In genomic region chr1:205693421-205693991, GRCh38 we compare ENCODE assay signal across 21 cellular contexts. TPM values are rescaled to one million over a fixed set of nuclear protein-coding genes. Genes with fewer than 3 reads are reported as not detected.
DNase-seq lines count a peak whose midpoint lies in the region; ATAC-seq and TF ChIP-seq lines count a peak whose summit lies in the region.
"Had no signal": no experiment of that assay in that cellular context is flagged by ENCODE, and none has a peak within 500 bp of the region (broad histone marks: within the 10 kb centered on the region; RNA-seq: fewer than 3 reads in every experiment).

No MANE protein-coding gene starts in this region.

- H3K4me3 ChIP-seq in HAP-1, result no peak overlapping the region
- H3K4me3 ChIP-seq in WERI-Rb-1 (ENCODE audit: low read depth, low read length), result no peak overlapping the region
- no peak overlapping the region for H3K4me3 ChIP-seq in mucosa of descending colon
- H3K4me3 ChIP-seq: dorsolateral prefrontal cortex, SJSA1, skin epidermis, transverse colon had no signal

- H3K36me3 ChIP-seq in HAP-1 (replicated peaks), result no peaks in the 10 kb centered on the region
- no peaks in the 10 kb centered on the region for H3K36me3 ChIP-seq in WERI-Rb-1
- H3K36me3 ChIP-seq in mucosa of descending colon (ENCODE audit: low read depth), result no peaks in the 10 kb centered on the region
- H3K36me3 ChIP-seq: brain microvascular endothelial cell, SJSA1, transverse colon had no signal

- H3K27ac Mint-ChIP-seq in endothelial cell (ENCODE audit: unreplicated experiment), result no peak overlapping the region
- H3K27ac Mint-ChIP-seq: activated CD4-positive, alpha-beta T cell treated with anti-CD3 and anti-CD28 coated beads, Interleukin-2, amount 10 ng/mL, durations not matched to agents 7 days and 5 days; activated naive CD8-positive, alpha-beta T cell; activated T-cell treated with anti-CD3 and anti-CD28 coated beads, Interleukin-2, amount 50 U/mL, for 72 hours; HFFc6 had no signal

- peak; percentile 60 for DNase-seq in CD1c-positive myeloid dendritic cell (ENCODE audit: extremely low spot score)
- peak; percentile 43 to 70 for DNase-seq in HAP-1 (ENCODE audit: low spot score in 2 of 2)
- peak; percentile 92 for DNase-seq in WERI-Rb-1
- DNase-seq in mucosa of descending colon, result no peak
- no peak for DNase-seq in endothelial cell (ENCODE audit: low spot score)
- DNase-seq in DMS79 treated with DMSO at 0.1 percent for 48 hours (lab: John Stamatoyannopoulos, UW), result no peak
- no peak for DNase-seq in A172 (ENCODE audit: low spot score)
- no peak for DNase-seq in stimulated activated naive CD4-positive, alpha-beta T cell (lab: John Stamatoyannopoulos, UW)
- DNase-seq: activated CD4-positive, alpha-beta T cell treated with anti-CD3 and anti-CD28 coated beads, Interleukin-2, amount 10 ng/mL, durations not matched to agents 7 days and 5 days; activated T-cell treated with anti-CD3 and anti-CD28 coated beads, Interleukin-2, amount 50 U/mL, for 72 hours; AML-193; brain microvascular endothelial cell; HFFc6; NCI-H1048; NCI-H2171; transverse colon had no signal

- H3K4me1 ChIP-seq in HAP-1 (peaks cover 8% of the 10 kb centered on the region), mucosa of descending colon (ENCODE audit: low read depth) (no peaks in the 10 kb centered on the region)
- H3K4me1 ChIP-seq: SJSA1, transverse colon had no signal

- ATAC-seq in mucosa of descending colon, result peak; percentile 21

- in situ Hi-C loops in HAP-1 (cut with MboI; ENCODE audit: low sequenced_read_pairs), result no loop called here

- peak overlapping the region; percentile 63 for H3K27ac ChIP-seq in WERI-Rb-1
- H3K27ac ChIP-seq: brain microvascular endothelial cell, SJSA1, skin epidermis, transverse colon had no signal

- H3K9me3 ChIP-seq in HAP-1 (no peaks in the 10 kb centered on the region), WERI-Rb-1 (ENCODE audit: severe bottlenecking) (no peaks in the 10 kb centered on the region), mucosa of descending colon (no peaks in the 10 kb centered on the region)
- H3K9me3 ChIP-seq: SJSA1, transverse colon had no signal

- no peaks in the 10 kb centered on the region for H3K27me3 ChIP-seq in HAP-1 (ENCODE audit: low read depth)
- no peaks in the 10 kb centered on the region for H3K27me3 ChIP-seq in WERI-Rb-1 (ENCODE audit: insufficient read depth, low read depth, severe bottlenecking)
- H3K27me3 ChIP-seq: brain microvascular endothelial cell, dorsolateral prefrontal cortex, transverse colon had no signal

- intact Hi-C loops in mucosa of descending colon (cut with DNase I, micrococcal nuclease), result no loop called here

- TF ChIP-seq CTCF in WERI-Rb-1 (IDR thresholded peaks at IDR 0.05; ENCODE audit: low read depth, low read length) (no peak), mucosa of descending colon (IDR thresholded peaks at IDR 0.05) (no peak), endothelial cell (IDR thresholded peaks at IDR 0.05; ENCODE audit: unreplicated experiment) (no peak)

- H3K4me3 Mint-ChIP-seq in endothelial cell (ENCODE audit: unreplicated experiment), result no peak overlapping the region
- H3K4me3 Mint-ChIP-seq: activated CD4-positive, alpha-beta T cell treated with anti-CD3 and anti-CD28 coated beads, Interleukin-2, amount 10 ng/mL, durations not matched to agents 7 days and 5 days; activated naive CD8-positive, alpha-beta T cell; activated T-cell treated with anti-CD3 and anti-CD28 coated beads, Interleukin-2, amount 50 U/mL, for 72 hours; HFFc6 had no signal

- H3K9me3 Mint-ChIP-seq in endothelial cell (ENCODE audit: unreplicated experiment), result no peaks in the 10 kb centered on the region
- H3K9me3 Mint-ChIP-seq: activated CD4-positive, alpha-beta T cell treated with anti-CD3 and anti-CD28 coated beads, Interleukin-2, amount 10 ng/mL, durations not matched to agents 7 days and 5 days; activated T-cell treated with anti-CD3 and anti-CD28 coated beads, Interleukin-2, amount 50 U/mL, for 72 hours; HFFc6; IgD-negative memory B cell had no signal

- peaks cover 9% of the 10 kb centered on the region for H3K27me3 Mint-ChIP-seq in endothelial cell (ENCODE audit: unreplicated experiment)

- peaks cover 3% of the 10 kb centered on the region for H3K36me3 Mint-ChIP-seq in endothelial cell (ENCODE audit: low read depth, unreplicated experiment)
- H3K36me3 Mint-ChIP-seq: activated naive CD8-positive, alpha-beta T cell had no signal

- H3K4me1 Mint-ChIP-seq in endothelial cell (ENCODE audit: unreplicated experiment), result peaks cover 24% of the 10 kb centered on the region
- H3K4me1 Mint-ChIP-seq: activated CD4-positive, alpha-beta T cell treated with anti-CD3 and anti-CD28 coated beads, Interleukin-2, amount 10 ng/mL, durations not matched to agents 7 days and 5 days had no signal

RNA-seq across cellular contexts. Expression of gene SLC45A3, which starts 13.2 kb away (rescaled TPM):
- total RNA-seq in mucosa of descending colon (10 to 100 TPM; 13.7 to 19.0 (median 18.8) TPM), endothelial cell (ENCODE audit: unreplicated experiment) (9.2 TPM)
- 11.1 and 13.0 TPM in 2 replicates for total RNA-seq in A172 (2014; rRNA removed; shearing (Covaris generic))

RNA-seq across cellular contexts. Expression of gene NUCKS1, which starts 56.5 kb away (rescaled TPM):
- total RNA-seq in mucosa of descending colon (100 to 1,000 TPM in 2 of 3 donors, 10 to 100 TPM in 1; 52.7 to 140 (median 103) TPM), endothelial cell (ENCODE audit: unreplicated experiment) (170 TPM)
- total RNA-seq in A172 (2014; rRNA removed; shearing (Covaris generic)), result 323 and 355 TPM in 2 replicates

Comparison
In these comparisons a context has a peak if more than half of its experiments do, and no peak if none do; other contexts are left out.
1. DNase-seq: peak in CD1c-positive myeloid dendritic cell (single experiment), HAP-1 (2 of 2) and WERI-Rb-1 (single experiment); none in mucosa of descending colon (0 of 3), endothelial cell (single experiment), DMS79 treated with DMSO at 0.1 percent for 48 hours (single experiment), A172 (single experiment) and stimulated activated naive CD4-positive, alpha-beta T cell (0 of 6).